8 cellular contexts compared by ENCODE assay signal in the genomic region with DNA sequence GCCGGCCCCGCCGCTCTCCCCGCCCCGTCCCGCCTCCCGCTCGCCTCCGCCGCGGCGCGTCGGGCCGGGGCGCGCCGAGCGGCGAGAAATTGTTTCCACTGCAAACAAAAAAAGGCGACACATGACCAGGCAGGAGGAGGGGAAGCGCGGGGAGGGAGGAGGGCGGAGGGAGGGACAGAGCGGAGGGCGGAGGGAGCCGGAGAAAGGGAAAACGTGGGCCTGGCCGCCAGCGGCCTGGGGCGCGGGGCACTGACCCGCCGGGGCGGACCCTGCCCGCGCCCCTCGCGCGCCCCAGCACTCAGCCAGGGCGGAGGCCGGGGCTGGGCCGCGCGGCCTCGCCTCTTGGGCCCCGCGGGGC. TPM values are rescaled to one million over a fixed set of nuclear protein-coding genes. Genes with fewer than 3 reads are reported as not detected.
DNase-seq lines count a peak whose midpoint lies in the region; ATAC-seq and TF ChIP-seq lines count a peak whose summit lies in the region.

Gene FOXN3 (minus strand): TSS at position 123 of the 358 bp plus-strand sequence. CDS start 4,757 bp downstream, outside the sequence.

- H3K79me2 ChIP-seq in trophoblast cell (ENCODE audit: control insufficient read depth, insufficient read depth, low read length, poor library complexity): peaks cover 8% of the 10 kb centered on the region

- H3K4me3 ChIP-seq in GM08714 (ENCODE audit: low read length) (peak within 1 kb of the TSS; percentile 89), trophoblast cell (ENCODE audit: low read depth, low read length) (peak within 1 kb of the TSS; percentile 97), tibial artery (peak within 1 kb of the TSS; percentile 97 to 100)

- DNase-seq in NCI-H1092 treated with DMSO at 0.1 percent for 48 hours (lab: John Stamatoyannopoulos, UW): peak; percentile 84
- peak; percentile 94 for DNase-seq in SW480 (ENCODE audit: low spot score)
- DNase-seq in activated naive CD8-positive, alpha-beta T cell treated with anti-CD3 and anti-CD28 coated beads, Interleukin-2, amount 50 U/mL, for 16 hours (ENCODE audit: low read depth, low spot score): peak; percentile 80
- DNase-seq in Right ventricle myocardium superior: peak; percentile 95
- peak; percentile 71 to 86 for DNase-seq in trophoblast cell
- peak; percentile 91 to 97 for DNase-seq in tibial artery

- ATAC-seq in HG02610 (IDR thresholded peaks at IDR 0.05; ENCODE audit: unreplicated experiment) (peak; percentile 44), Right ventricle myocardium superior (ENCODE audit: poor library complexity) (peak; percentile 74)

- peak within 1 kb of the TSS; percentile 96 for H3K14ac ChIP-seq in trophoblast cell (ENCODE audit: low read length)

- peak within 1 kb of the TSS; percentile 86 for H2BK120ac ChIP-seq in trophoblast cell (ENCODE audit: insufficient read depth, low read length, poor library complexity)

- peak within 1 kb of the TSS; percentile 96 for H4K91ac ChIP-seq in trophoblast cell (ENCODE audit: low read depth, low read length)

- H4K8ac ChIP-seq in trophoblast cell (ENCODE audit: low read depth, low read length): peak within 1 kb of the TSS; percentile 96

- peak within 1 kb of the TSS; percentile 89 for H3K4ac ChIP-seq in trophoblast cell (ENCODE audit: low read depth, low read length)

- peak within 1 kb of the TSS; percentile 97 for H3K18ac ChIP-seq in trophoblast cell (ENCODE audit: low read length)

- H3K4me2 ChIP-seq in trophoblast cell (ENCODE audit: low read length): peak within 1 kb of the TSS; percentile 93

- peaks cover 12% of the 10 kb centered on the region for H3K79me1 ChIP-seq in trophoblast cell (ENCODE audit: low read length)

- TF ChIP-seq CTCF in tibial artery (IDR thresholded peaks at IDR 0.05): no peak

- intact Hi-C loops in Right ventricle myocardium superior (cut with DNase I) (loop anchor here (5.0 to 10.0 kb wide), 4 partner anchors 112 to 372 kb away; no protein-coding TSS in a partner anchor), tibial artery (cut with DNase I; ENCODE audit: low total_unique reads) (loop anchor here (5.0 to 10.0 kb wide), 5 partner anchors 115 to 498 kb away; no protein-coding TSS in a partner anchor)

- H3K36me3 ChIP-seq in trophoblast cell (ENCODE audit: control insufficient read depth in 1 of 2, insufficient read depth in 2 of 2, low read length in 2 of 2) (peaks cover under 1 to 1% of the 10 kb centered on the region in 2 experiments), tibial artery (peaks cover 0 to 4% (median 0%) of the 10 kb centered on the region in 3 donors)

- H2BK12ac ChIP-seq in trophoblast cell (ENCODE audit: low read length): peak within 1 kb of the TSS; percentile 93

- H2BK5ac ChIP-seq in trophoblast cell (ENCODE audit: low read depth, low read length, poor library complexity): peak within 1 kb of the TSS; percentile 90

- peak within 1 kb of the TSS; percentile 66 for H2AK5ac ChIP-seq in trophoblast cell (ENCODE audit: low read length)

- no CpG with 5 or more reads among the region's 48 CpGs for WGBS in trophoblast cell (ENCODE audit: extremely low coverage, insufficient coverage, insufficient read length)

- peak within 1 kb of the TSS; percentile 81 for H4K12ac ChIP-seq in trophoblast cell (ENCODE audit: low read depth, low read length)

- peaks cover 0 to 9% of the 10 kb centered on the region in 2 experiments for H3K4me1 ChIP-seq in trophoblast cell (ENCODE audit: control insufficient read depth in 1 of 2, insufficient read depth in 2 of 2, low read length in 2 of 2)
- peaks cover 0 to 57% (median 20%) of the 10 kb centered on the region in 4 donors for H3K4me1 ChIP-seq in tibial artery

- peak within 1 kb of the TSS; percentile 81 for H3K9ac ChIP-seq in trophoblast cell (ENCODE audit: low read length)

- H3K9me3 ChIP-seq in trophoblast cell (ENCODE audit: insufficient read depth, low read depth, low read length): no peaks in the 10 kb centered on the region
- H3K9me3 ChIP-seq in tibial artery: no peaks in the 10 kb centered on the region

- H3K27ac ChIP-seq in trophoblast cell (ENCODE audit: low read depth, low read length): peak within 1 kb of the TSS; percentile 89
- peak within 1 kb of the TSS; percentile 98 to 99 for H3K27ac ChIP-seq in tibial artery

- H3K27me3 ChIP-seq in trophoblast cell (ENCODE audit: insufficient read depth, low read length) (no peaks in the 10 kb centered on the region), tibial artery (no peaks in the 10 kb centered on the region)

- no peak within 1 kb of the TSS for H3K23ac ChIP-seq in trophoblast cell (ENCODE audit: low read length)

- peak within 1 kb of the TSS; percentile 65 for H2AFZ ChIP-seq in trophoblast cell (ENCODE audit: insufficient read depth, low read length, poor library complexity)

RNA-seq across cellular contexts. Expression of gene FOXN3, which starts in this region (rescaled TPM):
- 122 TPM for total RNA-seq in Right ventricle myocardium superior
- 55.1 and 55.6 TPM in 2 replicates for polyA plus RNA-seq in trophoblast cell (2013)

Comparison
In these comparisons a context has a peak if more than half of its experiments do, and no peak if none do; other contexts are left out.
1. Peak in every context shown above with its lines: DNase-seq, ATAC-seq, H3K4me3 ChIP-seq and H3K27ac ChIP-seq.